10 cellular contexts compared by ENCODE assay signal in the genomic region with DNA sequence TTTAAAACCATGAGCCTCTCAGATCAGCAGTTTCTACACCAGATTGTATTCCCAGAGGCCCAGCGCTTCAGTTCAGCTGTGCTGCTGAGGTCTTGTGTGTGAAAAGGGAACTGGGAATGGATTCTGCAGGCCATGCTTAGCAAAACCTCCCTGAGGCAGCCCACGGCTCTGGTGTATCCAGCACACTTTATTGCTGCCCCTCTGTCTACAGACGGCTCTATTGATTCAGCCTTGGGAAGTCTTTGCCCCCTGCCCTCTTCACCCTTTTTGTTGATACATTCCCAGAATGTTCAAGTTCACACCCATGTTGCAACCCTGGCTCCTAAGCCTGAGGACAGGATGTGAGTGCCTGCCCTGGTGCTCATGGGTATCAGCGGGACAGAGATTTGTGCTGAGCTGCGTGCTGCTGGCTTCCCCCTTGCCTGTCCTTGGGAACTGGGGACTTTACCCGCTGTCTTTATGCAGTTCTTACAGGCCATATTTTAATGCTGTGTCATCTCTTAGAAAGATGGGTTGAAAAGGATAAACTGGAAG. TPM values are rescaled to one million over a fixed set of nuclear protein-coding genes. Genes with fewer than 3 reads are reported as not detected.
DNase-seq lines count a peak whose midpoint lies in the region; FAIRE-seq and TF ChIP-seq lines count a peak whose summit lies in the region.
"Had no signal": no experiment of that assay in that cellular context is flagged by ENCODE, and none has a peak within 500 bp of the region (broad histone marks: within the 10 kb centered on the region; RNA-seq: fewer than 3 reads in every experiment).

No MANE protein-coding gene starts in this region.

- no peak overlapping the region for H3K18ac ChIP-seq in mesendoderm (ENCODE audit: low read length)

- intact Hi-C loops in prostate gland (cut with DNase I) = no loop called here
- intact Hi-C loops in kidney (cut with DNase I) = no loop called here

- H3K9me3 ChIP-seq in HEK293 (ENCODE audit: control insufficient read depth, insufficient read depth, low read depth, low read length) = no peaks in the 10 kb centered on the region
- no peaks in the 10 kb centered on the region for H3K9me3 ChIP-seq in SK-N-MC (ENCODE audit: low read depth, low read length)
- no peaks in the 10 kb centered on the region for H3K9me3 ChIP-seq in prostate gland
- no peaks in the 10 kb centered on the region for H3K9me3 ChIP-seq in kidney (ENCODE audit: control insufficient read depth in 1 of 2, low read length in 2 of 2)

- H3K4me1 ChIP-seq in HEK293 (ENCODE audit: control insufficient read depth, insufficient read depth, low read length) (peaks cover 39% of the 10 kb centered on the region), mesendoderm (ENCODE audit: control insufficient read depth, low read depth, low read length) (peaks cover 6% of the 10 kb centered on the region), prostate gland (replicated peaks) (no peaks in the 10 kb centered on the region), kidney (ENCODE audit: control insufficient read depth in 1 of 2, insufficient read depth in 1 of 2, low read depth in 1 of 2, low read length in 2 of 2) (peaks cover 4 to 11% of the 10 kb centered on the region in 2 donors)

- no peak overlapping the region for H2AK5ac ChIP-seq in mesendoderm (ENCODE audit: low read length)

- H3K36me3 ChIP-seq in HEK293 (ENCODE audit: control insufficient read depth in 2 of 2, insufficient read depth in 1 of 2, low read length in 2 of 2) (no peaks in the 10 kb centered on the region; a peak in 1 of 3 replicates), SK-N-MC (ENCODE audit: insufficient read depth, low read length) (no peaks in the 10 kb centered on the region), mesendoderm (ENCODE audit: control insufficient read depth, insufficient read depth, low read length) (no peaks in the 10 kb centered on the region), prostate gland (no peaks in the 10 kb centered on the region), kidney (ENCODE audit: control insufficient read depth in 1 of 2, insufficient read depth in 2 of 2, low read length in 2 of 2) (no peaks in the 10 kb centered on the region)

- H3K9ac ChIP-seq in SK-N-MC (ENCODE audit: insufficient read length) = peak overlapping the region; percentile 5
- H3K9ac ChIP-seq in mesendoderm (ENCODE audit: low read length) = no peak overlapping the region
- H3K9ac ChIP-seq in kidney (ENCODE audit: low read length in 2 of 2) = no peak overlapping the region

- no peak overlapping the region for H2BK15ac ChIP-seq in mesendoderm (replicated peaks; ENCODE audit: low read depth)

- H3K4ac ChIP-seq in mesendoderm (ENCODE audit: low read depth, low read length) = no peak overlapping the region

- H2BK5ac ChIP-seq in mesendoderm (ENCODE audit: low read length) = no peak overlapping the region

- no peak overlapping the region for H4K5ac ChIP-seq in mesendoderm (ENCODE audit: low read length)

- WGBS in mesendoderm (ENCODE audit: extremely low coverage, insufficient coverage, low lambda C conversion rate) = no CpG with 5 or more reads among the region's 6 CpGs
- WGBS in prostate gland = 93% methylated on average over 6 of the region's 6 CpGs

- no peak for TF ChIP-seq CTCF in HEK293 (tag by site-specific recombination; IDR thresholded peaks at IDR 0.05)
- TF ChIP-seq CTCF in prostate gland (IDR thresholded peaks at IDR 0.05) = no peak
- TF ChIP-seq CTCF in kidney (IDR thresholded peaks at IDR 0.05; ENCODE audit: borderline replicate concordance, extremely low read depth, insufficient read depth) = no peak

- H3K4me2 ChIP-seq in mesendoderm (ENCODE audit: low read length) = no peak overlapping the region

- peak; percentile 57 for DNase-seq in DMS 273 (lab: John Stamatoyannopoulos, UW; ENCODE audit: unreplicated experiment)
- DNase-seq in SK-N-MC (ENCODE audit: low read depth, low spot score) = no peak
- peak; percentile 66 for DNase-seq in mesendoderm
- no peak for DNase-seq in NCI-H446 (lab: John Stamatoyannopoulos, UW)
- DNase-seq in activated T-cell treated with anti-CD3 and anti-CD28 coated beads, Interleukin-2, amount 50 U/mL, for 48 hours = no peak
- no peak for DNase-seq in prostate gland (ENCODE audit: low spot score)
- DNase-seq in kidney = no peak
- DNase-seq: CD8-positive, alpha-beta T cell; SHP77 had no signal

- POLR2A ChIA-PET in HEK293 (lab: Yijun Ruan, JAX) = no interaction called here

- no peak overlapping the region for H3K56ac ChIP-seq in mesendoderm (ENCODE audit: low read length)

- no peak overlapping the region for H3K4me3 ChIP-seq in HEK293 (ENCODE audit: low read depth, low read length)
- no peak overlapping the region for H3K4me3 ChIP-seq in SK-N-MC
- no peak overlapping the region for H3K4me3 ChIP-seq in mesendoderm (ENCODE audit: low read length)
- no peak overlapping the region for H3K4me3 ChIP-seq in prostate gland
- no peak overlapping the region for H3K4me3 ChIP-seq in kidney (ENCODE audit: low read length in 2 of 2)

- H3K79me2 ChIP-seq in mesendoderm (ENCODE audit: control insufficient read depth, insufficient read depth, low read length) = no peaks in the 10 kb centered on the region

- CTCF ChIA-PET in HEK293 (lab: Yijun Ruan, JAX) = interaction anchor here (1.7 kb wide), 1 partner anchor 34 kb away, joined by 5 read pairs; no protein-coding TSS in a partner anchor

- no peak overlapping the region for H3K23ac ChIP-seq in mesendoderm (ENCODE audit: low read length)

- no peak overlapping the region for H2BK120ac ChIP-seq in mesendoderm (ENCODE audit: low read depth, low read length)

- FAIRE-seq in kidney (lab: Jason Lieb, UNC) = no peak

- no peak for TF ChIP-seq POLR2A in prostate gland (IDR thresholded peaks at IDR 0.05)

- H3K79me1 ChIP-seq in mesendoderm (ENCODE audit: low read length) = peaks cover 3% of the 10 kb centered on the region

- H3K27ac ChIP-seq in HEK293 (ENCODE audit: extremely low read depth, low read depth, low read length) (peak overlapping the region; percentile 35; the same call in 1 of the 2 replicates), SK-N-MC (peak overlapping the region; percentile 33; the same call in 1 of the 2 replicates), mesendoderm (ENCODE audit: low read depth, low read length) (no peak overlapping the region), prostate gland (no peak overlapping the region), kidney (ENCODE audit: low read depth in 2 of 2, low read length in 2 of 2) (no peak overlapping the region)

- no peaks in the 10 kb centered on the region for H3K27me3 ChIP-seq in mesendoderm (ENCODE audit: insufficient read depth, low read length, poor library complexity)
- H3K27me3 ChIP-seq in prostate gland (replicated peaks; ENCODE audit: insufficient read depth) = no peaks in the 10 kb centered on the region

- H4K8ac ChIP-seq in mesendoderm (ENCODE audit: low read depth, low read length) = no peak overlapping the region

TF ChIP-seq in HEK293, 187 proteins besides CTCF, POLR2A, EP300 and RAD21:
- TF ChIP-seq ZNF658 (tag by site-specific recombination; IDR thresholded peaks at IDR 0.05) = no peak
- TF ChIP-seq, protein P1, sequence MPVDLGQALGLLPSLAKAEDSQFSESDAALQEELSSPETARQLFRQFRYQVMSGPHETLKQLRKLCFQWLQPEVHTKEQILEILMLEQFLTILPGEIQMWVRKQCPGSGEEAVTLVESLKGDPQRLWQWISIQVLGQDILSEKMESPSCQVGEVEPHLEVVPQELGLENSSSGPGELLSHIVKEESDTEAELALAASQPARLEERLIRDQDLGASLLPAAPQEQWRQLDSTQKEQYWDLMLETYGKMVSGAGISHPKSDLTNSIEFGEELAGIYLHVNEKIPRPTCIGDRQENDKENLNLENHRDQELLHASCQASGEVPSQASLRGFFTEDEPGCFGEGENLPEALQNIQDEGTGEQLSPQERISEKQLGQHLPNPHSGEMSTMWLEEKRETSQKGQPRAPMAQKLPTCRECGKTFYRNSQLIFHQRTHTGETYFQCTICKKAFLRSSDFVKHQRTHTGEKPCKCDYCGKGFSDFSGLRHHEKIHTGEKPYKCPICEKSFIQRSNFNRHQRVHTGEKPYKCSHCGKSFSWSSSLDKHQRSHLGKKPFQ (tag by site-specific recombination; IDR thresholded peaks at IDR 0.05) = peak; percentile 60

RNA-seq across cellular contexts. Expression of a gene that starts 37.3 kb away (rescaled TPM):
- polyA plus RNA-seq in mesendoderm (2013, experiment 1 of 2) = 12.0 TPM
- polyA plus RNA-seq in mesendoderm (2013, experiment 2 of 2) = 11.8 TPM
- total RNA-seq in prostate gland (10 to 100 TPM; 11.7 to 39.8 TPM), kidney (85.7 TPM)
- polyA plus RNA-seq in kidney (ENCODE audit: insufficient read depth, low read depth, low replicate concordance) = 2.5 TPM

Comparison
In these comparisons a context has a peak if more than half of its experiments do, and no peak if none do; other contexts are left out.
1. DNase-seq: peak in DMS 273 (single experiment) and mesendoderm (single experiment); none in SK-N-MC (single experiment), NCI-H446 (0 of 2), activated T-cell treated with anti-CD3 and anti-CD28 coated beads, Interleukin-2, amount 50 U/mL, for 48 hours (0 of 2), prostate gland (single experiment) and kidney (single experiment).
2. H3K27ac ChIP-seq: peak in HEK293 (single experiment) and SK-N-MC (single experiment); none in mesendoderm (single experiment), prostate gland (0 of 2) and kidney (0 of 2).